Comparison of ENCODE assay signal across 15 cellular contexts in the genomic region with DNA sequence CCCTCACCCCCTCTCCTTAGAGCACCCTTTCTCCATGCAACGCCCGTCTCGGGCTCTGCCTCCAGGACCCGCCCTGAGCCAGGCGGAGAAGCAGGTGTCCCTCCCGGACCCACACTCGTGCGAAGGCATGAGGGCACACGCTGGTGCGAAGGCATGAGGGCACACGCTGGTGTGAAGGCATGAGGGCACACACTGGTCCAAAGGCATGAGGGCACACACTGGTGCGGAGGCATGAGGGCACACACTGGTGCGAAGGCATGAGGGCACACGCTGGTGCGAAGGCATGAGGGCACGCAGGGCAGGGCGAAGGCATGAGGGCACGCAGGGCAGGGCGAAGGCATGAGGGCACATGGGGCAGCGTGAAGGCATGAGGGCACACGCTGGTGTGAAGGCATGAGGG. TPM values are rescaled to one million over a fixed set of nuclear protein-coding genes. Genes with fewer than 3 reads are reported as not detected.
DNase-seq lines count a peak whose midpoint lies in the region; ATAC-seq and TF ChIP-seq lines count a peak whose summit lies in the region.
"Had no signal": no experiment of that assay in that cellular context is flagged by ENCODE, and none has a peak within 500 bp of the region (broad histone marks: within the 10 kb centered on the region; RNA-seq: fewer than 3 reads in every experiment).

No MANE protein-coding gene starts in this region.

- no peaks in the 10 kb centered on the region for H3K36me3 Mint-ChIP-seq in glutamatergic neuron (ENCODE audit: unreplicated experiment)
- no peaks in the 10 kb centered on the region for H3K36me3 Mint-ChIP-seq in stimulated activated naive B cell treated with anti-CD40 and anti-IgM and Interleukin-4, amounts not matched to agents 10 μg/mL and 1 μg/mL and 100 μg/mL, for 72 hours
- H3K36me3 Mint-ChIP-seq: CD4-positive, CD25-positive, alpha-beta regulatory T cell; IgD-negative memory B cell had no signal

- H3K36me3 ChIP-seq in BLaER1 (no peaks in the 10 kb centered on the region), HEK293 (ENCODE audit: control insufficient read depth in 2 of 2, insufficient read depth in 1 of 2, low read length in 2 of 2) (no peaks in the 10 kb centered on the region)

- H3K9me3 Mint-ChIP-seq in glutamatergic neuron (ENCODE audit: unreplicated experiment), result peaks cover 2% of the 10 kb centered on the region
- no peaks in the 10 kb centered on the region for H3K9me3 Mint-ChIP-seq in stimulated activated naive B cell treated with anti-CD40 and anti-IgM and Interleukin-4, amounts not matched to agents 10 μg/mL and 1 μg/mL and 100 μg/mL, for 72 hours
- H3K9me3 Mint-ChIP-seq: CD4-positive, CD25-positive, alpha-beta regulatory T cell; IgD-negative memory B cell had no signal

- peak overlapping the region; percentile 22 for H3K27ac Mint-ChIP-seq in glutamatergic neuron (ENCODE audit: unreplicated experiment)
- peak overlapping the region; percentile 47 for H3K27ac Mint-ChIP-seq in stimulated activated naive B cell treated with anti-CD40 and anti-IgM and Interleukin-4, amounts not matched to agents 10 μg/mL and 1 μg/mL and 100 μg/mL, for 72 hours
- H3K27ac Mint-ChIP-seq: IgD-negative memory B cell had no signal

- CTCF ChIA-PET in HEK293 (lab: Yijun Ruan, JAX), result no interaction called here

- no peaks in the 10 kb centered on the region for H4K20me1 ChIP-seq in BLaER1

- H3K4me3 ChIP-seq in BLaER1, result no peak overlapping the region
- no peak overlapping the region for H3K4me3 ChIP-seq in HEK293 (ENCODE audit: low read depth, low read length)
- H3K4me3 ChIP-seq: A549, GM12878 had no signal

- ATAC-seq in stimulated activated naive B cell treated with anti-CD40 and anti-IgM and Interleukin-4, amounts not matched to agents 10 μg/mL and 1 μg/mL and 100 μg/mL, for 72 hours (replicated peaks), result no peak
- ATAC-seq in SK-N-SH treated with all-trans-retinoic acid at 6 μM for 48 hours, result no peak
- ATAC-seq: GM12878, HCT116 had no signal

- H3K27ac ChIP-seq in BLaER1 (peak overlapping the region; percentile 79), HEK293 (ENCODE audit: extremely low read depth, low read depth, low read length) (no peak overlapping the region)
- H3K27ac ChIP-seq: A549 had no signal

- peak overlapping the region; percentile 63; the same call in 1 of the 2 replicates for H3K9ac ChIP-seq in BLaER1

- H3K4me1 Mint-ChIP-seq in glutamatergic neuron (ENCODE audit: low read depth, unreplicated experiment), result no peaks in the 10 kb centered on the region
- peaks cover 4 to 6% of the 10 kb centered on the region in 2 donors for H3K4me1 Mint-ChIP-seq in stimulated activated naive B cell treated with anti-CD40 and anti-IgM and Interleukin-4, amounts not matched to agents 10 μg/mL and 1 μg/mL and 100 μg/mL, for 72 hours
- H3K4me1 Mint-ChIP-seq: CD4-positive, CD25-positive, alpha-beta regulatory T cell; IgD-negative memory B cell had no signal

- H3K9me3 ChIP-seq in BLaER1, result no peaks in the 10 kb centered on the region
- H3K9me3 ChIP-seq in HEK293 (ENCODE audit: control insufficient read depth, insufficient read depth, low read depth, low read length), result no peaks in the 10 kb centered on the region
- H3K9me3 ChIP-seq: A549 had no signal

- H3K4me2 ChIP-seq in BLaER1, result peak overlapping the region; percentile 89
- H3K4me2 ChIP-seq: A549 had no signal

- H3K27me3 Mint-ChIP-seq in glutamatergic neuron (ENCODE audit: unreplicated experiment), result no peaks in the 10 kb centered on the region
- peaks cover 15 to 45% of the 10 kb centered on the region in 2 donors for H3K27me3 Mint-ChIP-seq in stimulated activated naive B cell treated with anti-CD40 and anti-IgM and Interleukin-4, amounts not matched to agents 10 μg/mL and 1 μg/mL and 100 μg/mL, for 72 hours
- H3K27me3 Mint-ChIP-seq: CD4-positive, CD25-positive, alpha-beta regulatory T cell had no signal

- no peak for TF ChIP-seq CTCF in HEK293 (tag by site-specific recombination; IDR thresholded peaks at IDR 0.05)
- TF ChIP-seq CTCF in glutamatergic neuron (IDR thresholded peaks at IDR 0.05; ENCODE audit: partially characterized antibody, unreplicated experiment), result no peak

- DNase-seq in glutamatergic neuron (no peak), anterior cingulate cortex (lab: John Stamatoyannopoulos, UW) (no peak)
- no peak for DNase-seq in stimulated activated naive B cell treated with anti-CD40 and anti-IgM and Interleukin-4, amounts not matched to agents 10 μg/mL and 1 μg/mL and 100 μg/mL, for 72 hours
- DNase-seq: CD4-positive, CD25-positive, alpha-beta regulatory T cell; DMS 273 treated with DMSO at 0.1 percent for 48 hours; DMS79 had no signal

- H3K4me1 ChIP-seq in BLaER1 (peaks cover 95% of the 10 kb centered on the region), HEK293 (ENCODE audit: control insufficient read depth, insufficient read depth, low read length) (no peaks in the 10 kb centered on the region)

- no peak overlapping the region for H3K4me3 Mint-ChIP-seq in glutamatergic neuron (ENCODE audit: unreplicated experiment)
- no peak overlapping the region for H3K4me3 Mint-ChIP-seq in stimulated activated naive B cell treated with anti-CD40 and anti-IgM and Interleukin-4, amounts not matched to agents 10 μg/mL and 1 μg/mL and 100 μg/mL, for 72 hours
- H3K4me3 Mint-ChIP-seq: CD4-positive, CD25-positive, alpha-beta regulatory T cell; IgD-negative memory B cell had no signal

- POLR2A ChIA-PET in HEK293 (lab: Yijun Ruan, JAX), result no interaction called here

- no peaks in the 10 kb centered on the region; the same call in 1 of the 2 replicates for H3K27me3 ChIP-seq in BLaER1

TF ChIP-seq in HEK293, 187 proteins besides CTCF, POLR2A, EP300 and RAD21 (continues in another document):
- TF ChIP-seq ZNF521 (tag by site-specific recombination; IDR thresholded peaks at IDR 0.05) (no peak), ZNF558 (tag by site-specific recombination; IDR thresholded peaks at IDR 0.05) (no peak), ZNF555 (tag by site-specific recombination; conservative IDR thresholded peaks at IDR 0.05) (no peak), ZFP3 (tag by site-specific recombination; IDR thresholded peaks at IDR 0.05; ENCODE audit: low read depth) (no peak), ZNF645 (tag by site-specific recombination; IDR thresholded peaks at IDR 0.05) (no peak), ZBTB48 (tag by site-specific recombination; IDR thresholded peaks at IDR 0.05) (no peak)

TF ChIP-seq in SK-N-SH treated with all-trans-retinoic acid at 6 μM for 48 hours, 23 proteins besides CTCF, POLR2A, EP300 and RAD21:
- TF ChIP-seq RARB (CRISPR knock-in tag; IDR thresholded peaks at IDR 0.05), result no peak
- TF ChIP-seq ZC3H10 (CRISPR knock-in tag; IDR thresholded peaks at IDR 0.05), result no peak
- TF ChIP-seq ISL1 (CRISPR knock-in tag; IDR thresholded peaks at IDR 0.05), result no peak

RNA-seq across cellular contexts. Expression of gene TMEM52, which starts 5.8 kb away (rescaled TPM):
- 5.4 TPM for total RNA-seq in glutamatergic neuron (ENCODE audit: unreplicated experiment)

RNA-seq across cellular contexts. Expression of gene CALML6, which starts 9.8 kb away (rescaled TPM):
- 5.2 TPM for total RNA-seq in glutamatergic neuron (ENCODE audit: unreplicated experiment)
- total RNA-seq: CD4-positive, CD25-positive, alpha-beta regulatory T cell; G401; HT-29 had no signal

RNA-seq across cellular contexts. Expression of gene GNB1, which starts 34.0 kb away (rescaled TPM):
- 734 TPM for total RNA-seq in glutamatergic neuron (ENCODE audit: unreplicated experiment)
